In genomic region chr11:66609951-66610617, GRCh38 we compare ENCODE assay signal across 1 cellular context.
TF ChIP-seq lines count a peak whose summit lies in the region.

No MANE protein-coding gene starts in this region.

TF ChIP-seq in HepG2, 621 proteins besides CTCF, POLR2A, EP300 and RAD21:
- TF ChIP-seq HOXD1 (CRISPR knock-in tag; IDR thresholded peaks at IDR 0.05), result no peak
- TF ChIP-seq ZNF761 (CRISPR knock-in tag; conservative IDR thresholded peaks at IDR 0.05), result no peak
- TF ChIP-seq ZNF34 (CRISPR knock-in tag; IDR thresholded peaks at IDR 0.05; ENCODE audit: borderline replicate concordance), result no peak
- no peak for TF ChIP-seq PCBP2 (optimal IDR thresholded peaks at IDR 0.05; ENCODE audit: low read depth, low read length, poor library complexity, severe bottlenecking)
- no peak for TF ChIP-seq ZNF460 (CRISPR knock-in tag; IDR thresholded peaks at IDR 0.05; ENCODE audit: borderline replicate concordance)
